ENCODE assay signal across 7 cellular contexts in genomic region chr3:142725352-142725739, GRCh38. TPM values are rescaled to one million over a fixed set of nuclear protein-coding genes. Genes with fewer than 3 reads are reported as not detected.
A peak's percentile ranks its signal among the peaks of the same experiment; 100 is the strongest.
DNase-seq lines count a peak whose midpoint lies in the region; ATAC-seq and TF ChIP-seq lines count a peak whose summit lies in the region.

No MANE protein-coding gene starts in this region.

- no peak for TF ChIP-seq CTCF in HCT116 (IDR thresholded peaks at IDR 0.05 in 2 of 3, conservative IDR thresholded peaks at IDR 0.05 in 1 of 3; ENCODE audit: borderline replicate concordance in 1 of 3, insufficient read depth in 1 of 3, low read depth in 2 of 3, low read length in 2 of 3)
- TF ChIP-seq CTCF in activated B cell treated with CpG ODN at 0.5 μM for 24 hours (IDR thresholded peaks at IDR 0.05), result no peak
- no peak for TF ChIP-seq CTCF in hepatocyte (IDR thresholded peaks at IDR 0.05; ENCODE audit: poor library complexity)

- ATAC-seq in HCT116, result no peak
- ATAC-seq in activated B cell treated with CpG ODN at 0.5 μM for 24 hours (ENCODE audit: low read depth), result no peak

- TF ChIP-seq RAD21 in HCT116 (IDR thresholded peaks at IDR 0.05; ENCODE audit: low read depth), result no peak

- intact Hi-C loops in HCT116 (cut with micrococcal nuclease) (loop anchor here (5.0 kb wide), 1 partner anchor 128 kb away; the partner anchor contains the start of gene PLS1), activated B cell treated with CpG ODN at 0.5 μM for 24 hours (cut with micrococcal nuclease) (loop anchor here (2.0 to 10.0 kb wide), 3 partner anchors 147 to 991 kb away; partner anchors contain the start of genes ATP1B3, ATR and RNF7)

- peak overlapping the region; percentile 52 to 78 for H3K4me3 ChIP-seq in HCT116 (replicated peaks in 1 of 2; ENCODE audit: low read depth in 1 of 2, low read length in 2 of 2)
- peak overlapping the region; percentile 57 for H3K4me3 ChIP-seq in hepatocyte
- H3K4me3 ChIP-seq in skeletal muscle tissue (ENCODE audit: low read length in 3 of 3), result peak overlapping the region; percentile 78 to 87 (median 81)

- no peaks in the 10 kb centered on the region for H3K27me3 ChIP-seq in HCT116 (ENCODE audit: insufficient read depth, low read length)
- no peaks in the 10 kb centered on the region for H3K27me3 ChIP-seq in hepatocyte
- peaks cover 0 to 8% (median 5%) of the 10 kb centered on the region in 3 donors for H3K27me3 ChIP-seq in skeletal muscle tissue (ENCODE audit: control insufficient read depth in 3 of 3, insufficient read depth in 3 of 3, low read length in 3 of 3)

- H2AFZ ChIP-seq in HCT116 (ENCODE audit: low read depth, low read length, poor library complexity, severe bottlenecking) (no peak overlapping the region), hepatocyte (peak overlapping the region; percentile 13)

- no peaks in the 10 kb centered on the region for H3K79me2 ChIP-seq in HCT116 (ENCODE audit: insufficient read depth, low read length)
- H3K79me2 ChIP-seq in hepatocyte, result peaks cover 18% of the 10 kb centered on the region

- CTCF ChIA-PET in HCT116 (lab: Charles Lee) (no interaction called here), activated B cell treated with CpG ODN at 0.5 μM for 24 hours (lab: Charles Lee) (no interaction called here)

- H3K9me3 Mint-ChIP-seq in activated B cell treated with CpG ODN at 0.5 μM for 24 hours, result peaks cover 3% of the 10 kb centered on the region

- peak overlapping the region; percentile 84 for H3K4me3 Mint-ChIP-seq in activated B cell treated with CpG ODN at 0.5 μM for 24 hours

- peak overlapping the region; percentile 70 for H3K9ac ChIP-seq in HCT116 (ENCODE audit: low read length)
- no peak overlapping the region for H3K9ac ChIP-seq in skeletal muscle tissue (ENCODE audit: low read depth in 1 of 3, low read length in 3 of 3)

- DNase-seq in HCT116 (ENCODE audit: low read depth, low spot score) (no peak), activated B cell treated with CpG ODN at 0.5 μM for 24 hours (no peak), hepatocyte (ENCODE audit: low spot score) (no peak), retina (no peak), GM19240 (ENCODE audit: insufficient read length, low spot score) (no peak), foreskin melanocyte (no peak)

- H3K36me3 ChIP-seq in HCT116 (ENCODE audit: control insufficient read depth in 1 of 2, insufficient read depth in 2 of 2, low read length in 2 of 2), result no peaks in the 10 kb centered on the region
- H3K36me3 ChIP-seq in hepatocyte (replicated peaks; ENCODE audit: insufficient read depth, low read depth), result no peaks in the 10 kb centered on the region
- H3K36me3 ChIP-seq in skeletal muscle tissue (ENCODE audit: control insufficient read depth in 3 of 3, insufficient read depth in 3 of 3, low read length in 3 of 3), result no peaks in the 10 kb centered on the region

- H3K4me2 ChIP-seq in HCT116 (ENCODE audit: low read length), result peak overlapping the region; percentile 91
- peak overlapping the region; percentile 88 for H3K4me2 ChIP-seq in hepatocyte

- H3K9me3 ChIP-seq in HCT116 (ENCODE audit: control insufficient read depth in 1 of 2, insufficient read depth in 1 of 2, low read depth in 1 of 2, low read length in 2 of 2), result no peaks in the 10 kb centered on the region
- H3K9me3 ChIP-seq in hepatocyte (ENCODE audit: low read depth), result no peaks in the 10 kb centered on the region
- no peaks in the 10 kb centered on the region for H3K9me3 ChIP-seq in skeletal muscle tissue (ENCODE audit: control insufficient read depth in 3 of 3, low read length in 3 of 3)

- H3K27ac ChIP-seq in HCT116 (ENCODE audit: low read depth, low read length) (no peak overlapping the region), hepatocyte (no peak overlapping the region), skeletal muscle tissue (ENCODE audit: low read depth, low read length) (no peak overlapping the region)

- BruUV-seq in HCT116 (replicated peaks; lab: Mats Ljungman, UMichigan), result TSS peak; percentile 53

- peaks cover 17% of the 10 kb centered on the region for H3K27me3 Mint-ChIP-seq in activated B cell treated with CpG ODN at 0.5 μM for 24 hours

- H3K4me1 Mint-ChIP-seq in activated B cell treated with CpG ODN at 0.5 μM for 24 hours, result peaks cover 5% of the 10 kb centered on the region

- no peak for TF ChIP-seq POLR2A in HCT116 (IDR thresholded peaks at IDR 0.05; ENCODE audit: borderline replicate concordance, extremely low read depth, insufficient read depth, insufficient read length)

- POLR2A ChIA-PET in HCT116 (lab: Charles Lee), result no interaction called here
- POLR2A ChIA-PET in activated B cell treated with CpG ODN at 0.5 μM for 24 hours (lab: Charles Lee), result no interaction called here

- H3K9me2 ChIP-seq in HCT116 (ENCODE audit: insufficient read depth) (no peaks in the 10 kb centered on the region), hepatocyte (replicated peaks; ENCODE audit: insufficient read depth) (no peaks in the 10 kb centered on the region)

- RAD21 ChIA-PET in HCT116 (lab: Charles Lee; ENCODE audit: low non-redundant PET in 1 of 2, low total read pairs in 2 of 2, uncharacterized antibody in 2 of 2, unreplicated experiment in 2 of 2), result interaction anchor here in 1 of 2 experiments (0.7 kb wide), 1 partner anchor 269 kb away, joined by 3 read pairs; no protein-coding TSS in a partner anchor

- 32% methylated on average over 5 of the region's 5 CpGs for WGBS in hepatocyte (ENCODE audit: low lambda C conversion rate, missing lambda C conversion rate)

- H3K27ac Mint-ChIP-seq in activated B cell treated with CpG ODN at 0.5 μM for 24 hours, result no peak overlapping the region

- H3K36me3 Mint-ChIP-seq in activated B cell treated with CpG ODN at 0.5 μM for 24 hours (ENCODE audit: low read depth), result peaks cover 1% of the 10 kb centered on the region

- no peaks in the 10 kb centered on the region for H4K20me1 ChIP-seq in HCT116 (ENCODE audit: insufficient read depth)
- no peaks in the 10 kb centered on the region for H4K20me1 ChIP-seq in hepatocyte (ENCODE audit: insufficient read depth, poor library complexity, severe bottlenecking)

- peaks cover 3 to 16% of the 10 kb centered on the region in 2 experiments; a peak in 2 of 4 replicates for H3K4me1 ChIP-seq in HCT116 (ENCODE audit: control insufficient read depth in 1 of 2, insufficient read depth in 2 of 2, low read length in 2 of 2)
- no peaks in the 10 kb centered on the region for H3K4me1 ChIP-seq in hepatocyte (ENCODE audit: insufficient read depth)
- peaks cover 0 to 7% (median 2%) of the 10 kb centered on the region in 3 donors for H3K4me1 ChIP-seq in skeletal muscle tissue (ENCODE audit: control insufficient read depth in 3 of 3, insufficient read depth in 3 of 3, low read length in 3 of 3)

TF ChIP-seq in HCT116, 20 proteins besides CTCF, POLR2A, EP300 and RAD21:
- TF ChIP-seq SIN3A (IDR thresholded peaks at IDR 0.05; ENCODE audit: low read depth), result peak; percentile 25; the same call in 1 of the 2 replicates
- no peak for TF ChIP-seq REST (IDR thresholded peaks at IDR 0.05; ENCODE audit: low read depth)

RNA-seq across cellular contexts. Expression of gene TRPC1, which starts 1.5 kb away (rescaled TPM):
- total RNA-seq in HCT116 (2021; ENCODE audit: unreplicated experiment), result 6.1 TPM
- 1.2 and 2.4 TPM in 2 replicates for polyA plus RNA-seq in HCT116 (2012)
- 1.2 and 1.3 TPM in 2 replicates for total RNA-seq in activated B cell treated with CpG ODN at 0.5 μM for 24 hours
- total RNA-seq in hepatocyte, result 7.9 and 12.6 TPM in 2 replicates
- 3.3 and 4.4 TPM in 2 replicates for polyA plus RNA-seq in hepatocyte
- total RNA-seq in skeletal muscle tissue, result 32.9 TPM
